25 cellular contexts compared by ENCODE assay signal in genomic region chr13:109759609-109760008, GRCh38. TPM values are rescaled to one million over a fixed set of nuclear protein-coding genes. Genes with fewer than 3 reads are reported as not detected.
DNase-seq lines count a peak whose midpoint lies in the region; ATAC-seq and TF ChIP-seq lines count a peak whose summit lies in the region.
"Had no signal": no experiment of that assay in that cellular context is flagged by ENCODE, and none has a peak within 500 bp of the region (broad histone marks: within the 10 kb centered on the region; RNA-seq: fewer than 3 reads in every experiment).

No MANE protein-coding gene starts in this region.

- no peaks in the 10 kb centered on the region for H3K9me2 ChIP-seq in GM23338 (ENCODE audit: insufficient read depth)

- H3K79me2 ChIP-seq in GM23338 (replicated peaks; ENCODE audit: insufficient read depth): peaks cover 76% of the 10 kb centered on the region

- H3K9me3 ChIP-seq in T-helper 17 cell (ENCODE audit: control insufficient read depth, low read length, poor library complexity, severe bottlenecking) (no peaks in the 10 kb centered on the region), psoas muscle (no peaks in the 10 kb centered on the region)
- H3K9me3 ChIP-seq: HAP-1, Peyer's patch, SJCRH30 had no signal

- DNase-seq in NCI-H2107 treated with DMSO at 0.1 percent for 48 hours (lab: John Stamatoyannopoulos, UW; ENCODE audit: unreplicated experiment): peak; percentile 45
- no peak for DNase-seq in NCI-H2107 (lab: John Stamatoyannopoulos, UW)
- DNase-seq in GM23338 (ENCODE audit: low spot score): no peak
- no peak for DNase-seq in T-helper 17 cell
- DNase-seq in psoas muscle: no peak
- DNase-seq in SW480 (ENCODE audit: low spot score): no peak
- DNase-seq: 8988T, EL, GF-D8, Kasumi-1, MM.1S, NCI-H1092, NCI-H1436, NCI-H187 treated with DMSO at 0.1 percent for 48 hours, NCI-H2171 treated with DMSO at 0.1 percent for 48 hours, NCI-H524 treated with DMSO at 0.1 percent for 48 hours, NCI-H82, Peyer's patch, SJCRH30, T-helper 2 cell had no signal

- 59 to 72% (median 61%) methylated on average over 3 of the region's 3 CpGs for WGBS in psoas muscle, 3 donors

- H3K4me1 Mint-ChIP-seq in GM23338 (peaks cover 38% of the 10 kb centered on the region), T-helper 17 cell (peaks cover 24% of the 10 kb centered on the region)

- 0 out of 2 replicates have a peak overlapping the region, but pooled peaks have one; percentile 19 for H3K27ac ChIP-seq in GM23338 (ENCODE audit: low read depth)
- H3K27ac ChIP-seq in psoas muscle: peak overlapping the region; percentile 11
- H3K27ac ChIP-seq: C4-2B, Peyer's patch, SJCRH30 had no signal

- H3K36me3 Mint-ChIP-seq in GM23338 (ENCODE audit: low read depth): peaks cover 10% of the 10 kb centered on the region; the same call in 2 of the 3 replicates
- no peaks in the 10 kb centered on the region for H3K36me3 Mint-ChIP-seq in T-helper 17 cell (ENCODE audit: low read depth)

- peaks cover 5% of the 10 kb centered on the region; the same call in 1 of the 2 replicates for H3K4me1 ChIP-seq in GM23338 (ENCODE audit: insufficient read depth)
- peaks cover 17% of the 10 kb centered on the region for H3K4me1 ChIP-seq in psoas muscle
- H3K4me1 ChIP-seq: HAP-1, Peyer's patch had no signal

- H3K27ac Mint-ChIP-seq in GM23338 (no peak overlapping the region; the same call in 1 of the 2 replicates), T-helper 17 cell (peak overlapping the region; percentile 53)

- TF ChIP-seq CTCF in GM23338 (conservative IDR thresholded peaks at IDR 0.05; ENCODE audit: low read depth in 2 of 2) (no peak), psoas muscle (IDR thresholded peaks at IDR 0.05) (no peak)

- intact Hi-C loops in psoas muscle (cut with DNase I): no loop called here

- H3K4me3 Mint-ChIP-seq in GM23338: no peak overlapping the region
- no peak overlapping the region for H3K4me3 Mint-ChIP-seq in T-helper 17 cell
- H3K4me3 Mint-ChIP-seq: IgD-negative memory B cell had no signal

- no peaks in the 10 kb centered on the region for H3K36me3 ChIP-seq in GM23338 (ENCODE audit: insufficient read depth)
- H3K36me3 ChIP-seq in psoas muscle (ENCODE audit: insufficient read depth in 1 of 2, low read depth in 1 of 2): peaks cover 0 to 13% of the 10 kb centered on the region in 2 donors
- H3K36me3 ChIP-seq: HAP-1, SJCRH30 had no signal

- H4K20me1 ChIP-seq in GM23338 (replicated peaks; ENCODE audit: insufficient read depth): peaks cover 41% of the 10 kb centered on the region; the same call in 1 of the 2 replicates

- no peaks in the 10 kb centered on the region for H3K9me3 Mint-ChIP-seq in GM23338
- H3K9me3 Mint-ChIP-seq: IgD-negative memory B cell had no signal

- no peaks in the 10 kb centered on the region for H3F3A ChIP-seq in GM23338 (replicated peaks; ENCODE audit: low read depth)

- H2AFZ ChIP-seq in GM23338: no peak overlapping the region

- no peak overlapping the region for H3K4me2 ChIP-seq in GM23338

- H3K27me3 ChIP-seq in GM23338 (ENCODE audit: insufficient read depth) (no peaks in the 10 kb centered on the region), psoas muscle (ENCODE audit: insufficient read depth in 3 of 3, low read length in 2 of 3) (no peaks in the 10 kb centered on the region)
- H3K27me3 ChIP-seq: Peyer's patch, SJCRH30 had no signal

- peak; percentile 26; the same call in 1 of the 3 replicates for ATAC-seq in GM23338
- no peak for ATAC-seq in T-helper 17 cell
- no peak for ATAC-seq in psoas muscle
- no peak for ATAC-seq in HG02973 (IDR thresholded peaks at IDR 0.05; ENCODE audit: unreplicated experiment)
- ATAC-seq in GM19351 (IDR thresholded peaks at IDR 0.05; ENCODE audit: unreplicated experiment): no peak

- H3K4me3 ChIP-seq in GM23338: no peak overlapping the region
- no peak overlapping the region for H3K4me3 ChIP-seq in psoas muscle
- H3K4me3 ChIP-seq: HAP-1, Peyer's patch, SJCRH30 had no signal

- no peaks in the 10 kb centered on the region for H3K27me3 Mint-ChIP-seq in GM23338 (ENCODE audit: insufficient read depth, low read depth, poor library complexity)
- H3K27me3 Mint-ChIP-seq in T-helper 17 cell: no peaks in the 10 kb centered on the region
- H3K27me3 Mint-ChIP-seq: IgD-negative memory B cell had no signal

TF ChIP-seq in GM23338, 12 proteins besides CTCF, POLR2A, EP300 and RAD21 (continues in another document):
- TF ChIP-seq CREB1 (CRISPR knock-in tag; IDR thresholded peaks at IDR 0.05; ENCODE audit: low read depth) (no peak), ETS1 (IDR thresholded peaks at IDR 0.05) (no peak)
- TF ChIP-seq, protein P1, sequence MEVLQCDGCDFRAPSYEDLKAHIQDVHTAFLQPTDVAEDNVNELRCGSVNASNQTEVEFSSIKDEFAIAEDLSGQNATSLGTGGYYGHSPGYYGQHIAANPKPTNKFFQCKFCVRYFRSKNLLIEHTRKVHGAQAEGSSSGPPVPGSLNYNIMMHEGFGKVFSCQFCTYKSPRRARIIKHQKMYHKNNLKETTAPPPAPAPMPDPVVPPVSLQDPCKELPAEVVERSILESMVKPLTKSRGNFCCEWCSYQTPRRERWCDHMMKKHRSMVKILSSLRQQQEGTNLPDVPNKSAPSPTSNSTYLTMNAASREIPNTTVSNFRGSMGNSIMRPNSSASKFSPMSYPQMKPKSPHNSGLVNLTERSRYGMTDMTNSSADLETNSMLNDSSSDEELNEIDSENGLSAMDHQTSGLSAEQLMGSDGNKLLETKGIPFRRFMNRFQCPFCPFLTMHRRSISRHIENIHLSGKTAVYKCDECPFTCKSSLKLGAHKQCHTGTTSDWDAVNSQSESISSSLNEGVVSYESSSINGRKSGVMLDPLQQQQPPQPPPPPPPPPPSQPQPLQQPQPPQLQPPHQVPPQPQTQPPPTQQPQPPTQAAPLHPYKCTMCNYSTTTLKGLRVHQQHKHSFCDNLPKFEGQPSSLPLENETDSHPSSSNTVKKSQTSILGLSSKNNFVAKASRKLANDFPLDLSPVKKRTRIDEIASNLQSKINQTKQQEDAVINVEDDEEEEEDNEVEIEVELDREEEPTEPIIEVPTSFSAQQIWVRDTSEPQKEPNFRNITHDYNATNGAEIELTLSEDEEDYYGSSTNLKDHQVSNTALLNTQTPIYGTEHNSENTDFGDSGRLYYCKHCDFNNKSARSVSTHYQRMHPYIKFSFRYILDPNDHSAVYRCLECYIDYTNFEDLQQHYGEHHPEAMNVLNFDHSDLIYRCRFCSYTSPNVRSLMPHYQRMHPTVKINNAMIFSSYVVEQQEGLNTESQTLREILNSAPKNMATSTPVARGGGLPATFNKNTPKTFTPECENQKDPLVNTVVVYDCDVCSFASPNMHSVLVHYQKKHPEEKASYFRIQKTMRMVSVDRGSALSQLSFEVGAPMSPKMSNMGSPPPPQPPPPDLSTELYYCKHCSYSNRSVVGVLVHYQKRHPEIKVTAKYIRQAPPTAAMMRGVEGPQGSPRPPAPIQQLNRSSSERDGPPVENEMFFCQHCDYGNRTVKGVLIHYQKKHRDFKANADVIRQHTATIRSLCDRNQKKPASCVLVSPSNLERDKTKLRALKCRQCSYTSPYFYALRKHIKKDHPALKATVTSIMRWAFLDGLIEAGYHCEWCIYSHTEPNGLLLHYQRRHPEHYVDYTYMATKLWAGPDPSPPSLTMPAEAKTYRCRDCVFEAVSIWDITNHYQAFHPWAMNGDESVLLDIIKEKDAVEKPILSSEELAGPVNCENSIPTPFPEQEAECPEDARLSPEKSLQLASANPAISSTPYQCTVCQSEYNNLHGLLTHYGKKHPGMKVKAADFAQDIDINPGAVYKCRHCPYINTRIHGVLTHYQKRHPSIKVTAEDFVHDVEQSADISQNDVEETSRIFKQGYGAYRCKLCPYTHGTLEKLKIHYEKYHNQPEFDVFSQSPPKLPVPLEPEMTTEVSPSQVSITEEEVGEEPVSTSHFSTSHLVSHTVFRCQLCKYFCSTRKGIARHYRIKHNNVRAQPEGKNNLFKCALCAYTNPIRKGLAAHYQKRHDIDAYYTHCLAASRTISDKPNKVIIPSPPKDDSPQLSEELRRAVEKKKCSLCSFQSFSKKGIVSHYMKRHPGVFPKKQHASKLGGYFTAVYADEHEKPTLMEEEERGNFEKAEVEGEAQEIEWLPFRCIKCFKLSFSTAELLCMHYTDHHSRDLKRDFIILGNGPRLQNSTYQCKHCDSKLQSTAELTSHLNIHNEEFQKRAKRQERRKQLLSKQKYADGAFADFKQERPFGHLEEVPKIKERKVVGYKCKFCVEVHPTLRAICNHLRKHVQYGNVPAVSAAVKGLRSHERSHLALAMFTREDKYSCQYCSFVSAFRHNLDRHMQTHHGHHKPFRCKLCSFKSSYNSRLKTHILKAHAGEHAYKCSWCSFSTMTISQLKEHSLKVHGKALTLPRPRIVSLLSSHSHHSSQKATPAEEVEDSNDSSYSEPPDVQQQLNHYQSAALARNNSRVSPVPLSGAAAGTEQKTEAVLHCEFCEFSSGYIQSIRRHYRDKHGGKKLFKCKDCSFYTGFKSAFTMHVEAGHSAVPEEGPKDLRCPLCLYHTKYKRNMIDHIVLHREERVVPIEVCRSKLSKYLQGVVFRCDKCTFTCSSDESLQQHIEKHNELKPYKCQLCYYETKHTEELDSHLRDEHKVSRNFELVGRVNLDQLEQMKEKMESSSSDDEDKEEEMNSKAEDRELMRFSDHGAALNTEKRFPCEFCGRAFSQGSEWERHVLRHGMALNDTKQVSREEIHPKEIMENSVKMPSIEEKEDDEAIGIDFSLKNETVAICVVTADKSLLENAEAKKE (CRISPR knock-in tag; IDR thresholded peaks at IDR 0.05): no peak

RNA-seq across cellular contexts. Expression of gene IRS2, which starts 26.8 kb away (rescaled TPM):
- total RNA-seq in GM23338 (2014; rRNA removed; shearing (Covaris generic)): 12.4 and 14.5 TPM in 2 replicates
- 3.6 and 4.0 TPM in 2 replicates for polyA plus RNA-seq in GM23338 (2016; fragmentation: Nextera tagmentation; extraction: Ambion mirVana)
- total RNA-seq in T-helper 17 cell: 100 to 1,000 TPM in 1 of 2 donors, 10 to 100 TPM in 1; 90.1 to 101 TPM
- total RNA-seq in psoas muscle: 10 to 100 TPM in 3 of 4 donors, 1 to 10 TPM in 1; 9.3 to 40.8 (median 27.1) TPM
- polyA plus RNA-seq in psoas muscle: 10 to 100 TPM; 13.0 to 31.7 (median 15.5) TPM
